In genomic region chr16:15676506-15676905, GRCh38 we compare ENCODE assay signal across 18 cellular contexts. TPM values are rescaled to one million over a fixed set of nuclear protein-coding genes. Genes with fewer than 3 reads are reported as not detected.
DNase-seq lines count a peak whose midpoint lies in the region; ATAC-seq and TF ChIP-seq lines count a peak whose summit lies in the region.
"Had no signal": no experiment of that assay in that cellular context is flagged by ENCODE, and none has a peak within 500 bp of the region (broad histone marks: within the 10 kb centered on the region; RNA-seq: fewer than 3 reads in every experiment).

No MANE protein-coding gene starts in this region.

- no peaks in the 10 kb centered on the region for H3K27me3 ChIP-seq in CD8-positive, alpha-beta T cell (ENCODE audit: insufficient read depth, low read length)
- H3K27me3 ChIP-seq in SJCRH30 (no peaks in the 10 kb centered on the region), stomach (no peaks in the 10 kb centered on the region)
- H3K27me3 ChIP-seq: breast epithelium had no signal

- peak overlapping the region; percentile 81 for H3K27ac Mint-ChIP-seq in CD8-positive, alpha-beta T cell
- H3K27ac Mint-ChIP-seq in central memory CD8-positive, alpha-beta T cell (ENCODE audit: low read depth): peak overlapping the region; percentile 17
- peak overlapping the region in 5 of 6 donors; percentile 70 to 99 (median 79) for H3K27ac Mint-ChIP-seq in naive B cell
- H3K27ac Mint-ChIP-seq: activated naive CD8-positive, alpha-beta T cell treated with anti-CD3 and anti-CD28 coated beads, Interleukin-2, amount 50 U/mL, for 24 hours had no signal

- intact Hi-C loops in CD8-positive, alpha-beta T cell (cut with DNase I, micrococcal nuclease): no loop called here
- intact Hi-C loops in stomach (cut with DNase I; ENCODE audit: low total_unique reads): no loop called here

- peaks cover 36% of the 10 kb centered on the region for H3K4me1 ChIP-seq in CD8-positive, alpha-beta T cell (ENCODE audit: insufficient read depth, low read length)
- H3K4me1 ChIP-seq in SJCRH30 (no peaks in the 10 kb centered on the region), stomach (peaks cover 0 to 24% (median 10%) of the 10 kb centered on the region in 4 donors)

- H3K9me3 ChIP-seq in CD8-positive, alpha-beta T cell (ENCODE audit: low read length): no peaks in the 10 kb centered on the region
- no peaks in the 10 kb centered on the region for H3K9me3 ChIP-seq in SJCRH30 (replicated peaks)
- H3K9me3 ChIP-seq in stomach: no peaks in the 10 kb centered on the region
- H3K9me3 ChIP-seq: breast epithelium had no signal

- CTCF ChIA-PET in CD8-positive, alpha-beta T cell (lab: Charles Lee): interaction anchor here (0.7 kb wide), 1 partner anchor 27 kb away, joined by 3 read pairs; no protein-coding TSS in a partner anchor

- no peak for ATAC-seq in CD8-positive, alpha-beta T cell
- no peak for ATAC-seq in central memory CD8-positive, alpha-beta T cell (replicated peaks; ENCODE audit: extremely low read depth, poor library complexity, severe bottlenecking)
- ATAC-seq in naive B cell (ENCODE audit: low read depth in 2 of 2): no peak
- ATAC-seq: activated naive CD8-positive, alpha-beta T cell treated with anti-CD3 and anti-CD28 coated beads, Interleukin-2, amount 50 U/mL, for 24 hours; left ventricle myocardium superior; right cardiac atrium had no signal

- POLR2A ChIA-PET in CD8-positive, alpha-beta T cell (lab: Charles Lee): interaction anchor here (1.0 kb wide), 1 partner anchor 9 kb away, joined by 3 read pairs; no protein-coding TSS in a partner anchor

- H3K4me3 ChIP-seq in CD8-positive, alpha-beta T cell (ENCODE audit: low read depth, low read length): no peak overlapping the region
- H3K4me3 ChIP-seq in SJCRH30: no peak overlapping the region
- no peak overlapping the region for H3K4me3 ChIP-seq in stomach
- H3K4me3 ChIP-seq: breast epithelium had no signal

- DNase-seq in Ammon's horn (ENCODE audit: low spot score) (peak; percentile 27), naive B cell (no peak), NCI-H1694 (lab: John Stamatoyannopoulos, UW) (no peak), SJCRH30 (no peak), stomach (no peak), kidney glomerular epithelial cell (lab: John Stamatoyannopoulos, UW) (no peak)
- DNase-seq in CD8-positive, alpha-beta T cell: no peak
- no peak for DNase-seq in central memory CD8-positive, alpha-beta T cell (ENCODE audit: low spot score in 2 of 2)
- DNase-seq: activated naive CD8-positive, alpha-beta T cell treated with anti-CD3 and anti-CD28 coated beads, Interleukin-2, amount 50 U/mL, for 24 hours; COR-L47; dermis blood vessel endothelial cell; KG1; left ventricle myocardium superior; NCI-H1048; NCI-H510A; right cardiac atrium; RPMI8226 had no signal

- H3K9me3 Mint-ChIP-seq in CD8-positive, alpha-beta T cell: no peaks in the 10 kb centered on the region
- H3K9me3 Mint-ChIP-seq in central memory CD8-positive, alpha-beta T cell: no peaks in the 10 kb centered on the region
- no peaks in the 10 kb centered on the region for H3K9me3 Mint-ChIP-seq in naive B cell
- H3K9me3 Mint-ChIP-seq: activated naive CD8-positive, alpha-beta T cell treated with anti-CD3 and anti-CD28 coated beads, Interleukin-2, amount 50 U/mL, for 24 hours had no signal

- no peak for TF ChIP-seq EP300 in stomach (IDR thresholded peaks at IDR 0.05)

- H3K4me3 Mint-ChIP-seq in CD8-positive, alpha-beta T cell: no peak overlapping the region
- H3K4me3 Mint-ChIP-seq in central memory CD8-positive, alpha-beta T cell: no peak overlapping the region
- H3K4me3 Mint-ChIP-seq in naive B cell: peak overlapping the region in 1 of 8 donors; percentile 44
- H3K4me3 Mint-ChIP-seq: activated naive CD8-positive, alpha-beta T cell treated with anti-CD3 and anti-CD28 coated beads, Interleukin-2, amount 50 U/mL, for 24 hours had no signal

- no peak overlapping the region for H3K27ac ChIP-seq in CD8-positive, alpha-beta T cell (ENCODE audit: low read depth, low read length)
- no peak overlapping the region for H3K27ac ChIP-seq in SJCRH30
- peak overlapping the region in 1 of 5 donors; percentile 32 for H3K27ac ChIP-seq in stomach

- WGBS in stomach, 5 donors: 77 to 87% (median 84%) methylated on average over 9 to 10 of the region's 10 CpGs

- no peaks in the 10 kb centered on the region for H3K27me3 Mint-ChIP-seq in CD8-positive, alpha-beta T cell (ENCODE audit: low read depth)
- no peaks in the 10 kb centered on the region for H3K27me3 Mint-ChIP-seq in central memory CD8-positive, alpha-beta T cell
- no peaks in the 10 kb centered on the region for H3K27me3 Mint-ChIP-seq in naive B cell
- H3K27me3 Mint-ChIP-seq: activated naive CD8-positive, alpha-beta T cell treated with anti-CD3 and anti-CD28 coated beads, Interleukin-2, amount 50 U/mL, for 24 hours had no signal

- no peak for TF ChIP-seq POLR2A in stomach (IDR thresholded peaks at IDR 0.05)

- TF ChIP-seq CTCF in CD8-positive, alpha-beta T cell (IDR thresholded peaks at IDR 0.05): no peak
- no peak for TF ChIP-seq CTCF in stomach (IDR thresholded peaks at IDR 0.05)

- H3K36me3 Mint-ChIP-seq in CD8-positive, alpha-beta T cell: peaks cover 64% of the 10 kb centered on the region
- H3K36me3 Mint-ChIP-seq in central memory CD8-positive, alpha-beta T cell (ENCODE audit: insufficient read depth): peaks cover 64% of the 10 kb centered on the region
- H3K36me3 Mint-ChIP-seq in naive B cell: peaks cover 6% of the 10 kb centered on the region in 2 donors

- H3K36me3 ChIP-seq in CD8-positive, alpha-beta T cell (ENCODE audit: insufficient read depth, low read length): peaks cover 27% of the 10 kb centered on the region
- H3K36me3 ChIP-seq in SJCRH30 (peaks cover 24% of the 10 kb centered on the region), stomach (peaks cover 10 to 66% (median 54%) of the 10 kb centered on the region in 4 donors)
- H3K36me3 ChIP-seq: breast epithelium had no signal

- H3K4me1 Mint-ChIP-seq in CD8-positive, alpha-beta T cell (ENCODE audit: low read depth): peaks cover 37% of the 10 kb centered on the region
- peaks cover 24% of the 10 kb centered on the region for H3K4me1 Mint-ChIP-seq in central memory CD8-positive, alpha-beta T cell
- peaks cover 17 to 53% (median 28%) of the 10 kb centered on the region in 3 donors for H3K4me1 Mint-ChIP-seq in naive B cell

RNA-seq across cellular contexts. Expression of gene NDE1, which starts 26.5 kb away (rescaled TPM):
- 100 to 1,000 TPM; 113 to 119 TPM for total RNA-seq in CD8-positive, alpha-beta T cell
- polyA plus RNA-seq in naive B cell (ENCODE audit: low read depth in 6 of 6): 10 to 100 TPM; 12.8 to 65.6 (median 38.0) TPM
- total RNA-seq in SJCRH30 (2014; rRNA removed; shearing (Covaris generic)): 92.8 and 95.6 TPM in 2 replicates
- 100 to 1,000 TPM in 1 of 5 donors, 10 to 100 TPM in 4; 26.2 to 286 (median 28.6) TPM for total RNA-seq in stomach
- polyA plus RNA-seq in stomach: 10 to 100 TPM in 1 of 3 donors, 1 to 10 TPM in 2; 6.7 to 13.9 (median 8.1) TPM

RNA-seq across cellular contexts. Expression of gene MARF1, which starts 33.6 kb away (rescaled TPM):
- 100 to 1,000 TPM; 169 to 176 TPM for total RNA-seq in CD8-positive, alpha-beta T cell
- polyA plus RNA-seq in naive B cell (ENCODE audit: low read depth in 6 of 6) (10 to 100 TPM; 28.6 to 54.3 (median 34.5) TPM), stomach (10 to 100 TPM; 15.5 to 24.6 (median 16.1) TPM)
- total RNA-seq in SJCRH30 (2014; rRNA removed; shearing (Covaris generic)): 21.5 and 25.2 TPM in 2 replicates
- total RNA-seq in stomach: 10 to 100 TPM; 36.9 to 65.3 (median 57.1) TPM

Comparison
In these comparisons a context has a peak if more than half of its experiments do, and no peak if none do; other contexts are left out.
1. H3K27ac Mint-ChIP-seq: peak in every context shown above with its lines; median percentile 81 in CD8-positive, alpha-beta T cell; 79 in naive B cell; 17 in central memory CD8-positive, alpha-beta T cell.